19 cellular contexts compared by ENCODE assay signal in the genomic region with DNA sequence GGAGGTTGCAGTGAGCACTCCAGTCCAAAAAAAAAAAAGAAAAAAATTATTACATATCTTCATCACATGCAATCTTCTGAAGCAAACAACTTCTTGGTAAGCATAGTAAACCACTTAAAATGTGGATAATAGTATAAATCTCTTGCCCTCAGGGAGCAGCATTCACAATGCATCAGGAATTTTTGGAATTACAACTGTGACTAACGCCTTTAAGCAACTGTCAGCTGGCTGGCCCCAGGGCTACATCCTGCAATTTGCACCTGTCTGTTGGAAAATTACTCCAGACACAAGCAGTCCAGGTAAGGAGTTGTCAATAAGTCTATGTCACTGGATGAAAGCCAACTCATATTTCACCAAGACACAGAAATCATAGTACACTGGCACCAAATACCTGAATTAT. TPM values are rescaled to one million over a fixed set of nuclear protein-coding genes. Genes with fewer than 3 reads are reported as not detected.
DNase-seq lines count a peak whose midpoint lies in the region; ATAC-seq and TF ChIP-seq lines count a peak whose summit lies in the region.
"Had no signal": no experiment of that assay in that cellular context is flagged by ENCODE, and none has a peak within 500 bp of the region (broad histone marks: within the 10 kb centered on the region; RNA-seq: fewer than 3 reads in every experiment).

No MANE protein-coding gene starts in this region.

- H2BK12ac ChIP-seq in trophoblast cell (ENCODE audit: low read length), result no peak overlapping the region

- H3K4ac ChIP-seq in trophoblast cell (ENCODE audit: low read depth, low read length), result no peak overlapping the region

- H4K12ac ChIP-seq in trophoblast cell (ENCODE audit: low read depth, low read length), result no peak overlapping the region

- H2AK5ac ChIP-seq in trophoblast cell (ENCODE audit: low read length), result no peak overlapping the region

- no peaks in the 10 kb centered on the region for H3K36me3 Mint-ChIP-seq in activated CD4-positive, alpha-beta T cell treated with anti-CD3 and anti-CD28 coated beads, Interleukin-2, amount 10 ng/mL, durations not matched to agents 7 days and 5 days (ENCODE audit: low read depth)
- H3K36me3 Mint-ChIP-seq: CD4-positive, alpha-beta memory T cell; naive thymus-derived CD4-positive, alpha-beta T cell had no signal

- H3K4me2 ChIP-seq in GM23248 (ENCODE audit: unreplicated experiment), result no peak overlapping the region
- no peak overlapping the region for H3K4me2 ChIP-seq in OCI-LY7 (ENCODE audit: low read length)
- peak overlapping the region; percentile 80 for H3K4me2 ChIP-seq in trophoblast cell (ENCODE audit: low read length)

- H3K9me3 Mint-ChIP-seq in activated CD4-positive, alpha-beta T cell treated with anti-CD3 and anti-CD28 coated beads, Interleukin-2, amount 10 ng/mL, durations not matched to agents 7 days and 5 days, result no peaks in the 10 kb centered on the region
- H3K9me3 Mint-ChIP-seq: activated CD8-positive, alpha-beta T cell treated with anti-CD3 and anti-CD28 coated beads for 36 hours; activated T-helper 2 cell treated with anti-CD3 and anti-CD28 coated beads, Interferon-gamma antibody, Interleukin-2, Interleukin-4, amounts not matched to agents 10 μg/mL and 5 μg/mL and 100 μg/mL, durations not matched to agents 14 hours and 24 hours and 36 hours; CD4-positive, alpha-beta memory T cell; naive thymus-derived CD4-positive, alpha-beta T cell; stimulated activated naive CD8-positive, alpha-beta T cell treated with anti-CD3 and anti-CD28 coated beads, Interleukin-15, Interleukin-2, amounts not matched to agents 100 ng/mL and 50 ng/mL, for 24 hours had no signal

- no TSS peak for BruUV-seq in OCI-LY7 (replicated peaks; lab: Mats Ljungman, UMichigan)

- no peak overlapping the region for H3K27ac Mint-ChIP-seq in activated CD4-positive, alpha-beta T cell treated with anti-CD3 and anti-CD28 coated beads, Interleukin-2, amount 10 ng/mL, durations not matched to agents 7 days and 5 days
- H3K27ac Mint-ChIP-seq: activated CD8-positive, alpha-beta T cell treated with anti-CD3 and anti-CD28 coated beads for 36 hours; activated T-helper 2 cell treated with anti-CD3 and anti-CD28 coated beads, Interferon-gamma antibody, Interleukin-2, Interleukin-4, amounts not matched to agents 10 μg/mL and 5 μg/mL and 100 μg/mL, durations not matched to agents 14 hours and 24 hours and 36 hours; CD4-positive, alpha-beta memory T cell; stimulated activated naive CD8-positive, alpha-beta T cell treated with anti-CD3 and anti-CD28 coated beads, Interleukin-15, Interleukin-2, amounts not matched to agents 100 ng/mL and 50 ng/mL, for 24 hours had no signal

- in situ Hi-C loops in GM23248 (cut with MboI), result no loop called here

- H3K79me1 ChIP-seq in trophoblast cell (ENCODE audit: low read length), result peaks cover 45% of the 10 kb centered on the region

- ATAC-seq in left colon, result no peak
- ATAC-seq in GM21390 (IDR thresholded peaks at IDR 0.05; ENCODE audit: unreplicated experiment), result no peak
- no peak for ATAC-seq in GM18867 (IDR thresholded peaks at IDR 0.05; ENCODE audit: unreplicated experiment)
- ATAC-seq: activated CD8-positive, alpha-beta T cell treated with anti-CD3 and anti-CD28 coated beads for 36 hours; gastroesophageal sphincter; HCT116; naive thymus-derived CD4-positive, alpha-beta T cell had no signal

- H2AFZ ChIP-seq in GM23248, result no peak overlapping the region
- no peak overlapping the region for H2AFZ ChIP-seq in OCI-LY7 (ENCODE audit: low read length)
- H2AFZ ChIP-seq in trophoblast cell (ENCODE audit: insufficient read depth, low read length, poor library complexity), result no peak overlapping the region

- TF ChIP-seq CTCF in OCI-LY7 (conservative IDR thresholded peaks at IDR 0.05; ENCODE audit: low read length) (no peak), epithelial cell of esophagus (IDR thresholded peaks at IDR 0.05; ENCODE audit: insufficient read depth, low read depth, low read length, missing control alignments) (no peak)

- H3F3A ChIP-seq in GM23248 (ENCODE audit: insufficient read depth), result peaks cover 27% of the 10 kb centered on the region

- H3K4me3 ChIP-seq in GM23248, result no peak overlapping the region
- H3K4me3 ChIP-seq in OCI-LY7 (ENCODE audit: low read depth, low read length, poor library complexity, severe bottlenecking), result no peak overlapping the region
- H3K4me3 ChIP-seq in epithelial cell of esophagus (ENCODE audit: low read length), result no peak overlapping the region
- no peak overlapping the region for H3K4me3 ChIP-seq in trophoblast cell (ENCODE audit: low read depth, low read length)
- H3K4me3 ChIP-seq: gastroesophageal sphincter had no signal

- H2BK120ac ChIP-seq in trophoblast cell (ENCODE audit: insufficient read depth, low read length, poor library complexity), result peak overlapping the region; percentile 82

- H3K27me3 Mint-ChIP-seq in activated CD4-positive, alpha-beta T cell treated with anti-CD3 and anti-CD28 coated beads, Interleukin-2, amount 10 ng/mL, durations not matched to agents 7 days and 5 days, result peaks cover 17% of the 10 kb centered on the region

- POLR2A ChIA-PET in OCI-LY7 (lab: Charles Lee), result interaction anchor here (1.1 to 1.9 kb wide), 5 partner anchors 10 to 258 kb away, joined by 4 to 12 read pairs (median 5); a partner anchor contains a TSS
- POLR2A ChIA-PET in activated CD4-positive, alpha-beta T cell treated with anti-CD3 and anti-CD28 coated beads, Interleukin-2, amount 10 ng/mL, durations not matched to agents 7 days and 5 days (lab: Charles Lee), result interaction anchor here (0.6 kb wide), 1 partner anchor 500 kb away, joined by 3 read pairs; no protein-coding TSS in a partner anchor

- H3K9ac ChIP-seq in GM23248 (no peak overlapping the region), trophoblast cell (ENCODE audit: low read length) (no peak overlapping the region)

- CTCF ChIA-PET in OCI-LY7 (lab: Charles Lee; ENCODE audit: unreplicated experiment), result no interaction called here
- CTCF ChIA-PET in activated CD4-positive, alpha-beta T cell treated with anti-CD3 and anti-CD28 coated beads, Interleukin-2, amount 10 ng/mL, durations not matched to agents 7 days and 5 days (lab: Charles Lee), result interaction anchor here (1.3 to 10.6 kb wide), 3 partner anchors 32 to 250 kb away, joined by 3 to 91 read pairs (median 5); no protein-coding TSS in a partner anchor

- H4K91ac ChIP-seq in trophoblast cell (ENCODE audit: low read depth, low read length), result peak overlapping the region; percentile 100

- no peaks in the 10 kb centered on the region for H3K27me3 ChIP-seq in GM23248 (replicated peaks; ENCODE audit: insufficient read depth)
- H3K27me3 ChIP-seq in trophoblast cell (ENCODE audit: insufficient read depth, low read length), result no peaks in the 10 kb centered on the region
- H3K27me3 ChIP-seq: ascending aorta, gastroesophageal sphincter had no signal

- peaks cover 38% of the 10 kb centered on the region for H3K4me1 Mint-ChIP-seq in activated CD4-positive, alpha-beta T cell treated with anti-CD3 and anti-CD28 coated beads, Interleukin-2, amount 10 ng/mL, durations not matched to agents 7 days and 5 days

- WGBS in GM23248 (ENCODE audit: low coverage in 1 of 2, low lambda C conversion rate in 2 of 2, missing lambda C conversion rate in 2 of 2), 2 experiments, result 76 to 84% methylated on average over 1 of the region's 1 CpG
- no CpG with 5 or more reads among the region's 1 CpG for WGBS in trophoblast cell (ENCODE audit: extremely low coverage, insufficient coverage, insufficient read length)

- H3K4me1 ChIP-seq in GM23248 (ENCODE audit: insufficient read depth), result peaks cover 36% of the 10 kb centered on the region
- peaks cover 78% of the 10 kb centered on the region for H3K4me1 ChIP-seq in OCI-LY7 (ENCODE audit: insufficient read depth, low read length, poor library complexity, severe bottlenecking)
- peaks cover 34 to 40% of the 10 kb centered on the region in 2 experiments for H3K4me1 ChIP-seq in trophoblast cell (ENCODE audit: control insufficient read depth in 1 of 2, insufficient read depth in 2 of 2, low read length in 2 of 2)

- H2BK5ac ChIP-seq in trophoblast cell (ENCODE audit: low read depth, low read length, poor library complexity), result peak overlapping the region; percentile 99

- DNase-seq in GM23248, result peak; percentile 62
- DNase-seq in OCI-LY7 (ENCODE audit: low spot score), result no peak
- DNase-seq in epithelial cell of esophagus (ENCODE audit: low read depth), result peak; percentile 87
- peak; percentile 98 to 99 for DNase-seq in trophoblast cell
- no peak for DNase-seq in left colon
- no peak for DNase-seq in activated CD4-positive, alpha-beta T cell treated with anti-CD3 and anti-CD28 coated beads, Interleukin-2, amount 10 ng/mL, durations not matched to agents 7 days and 5 days
- DNase-seq: activated CD8-positive, alpha-beta T cell treated with anti-CD3 and anti-CD28 coated beads for 36 hours; CD4-positive, alpha-beta memory T cell; effector CD4-positive, alpha-beta T cell; naive thymus-derived CD4-positive, alpha-beta T cell; NCI-H1092; NCI-H510A treated with DMSO at 0.1 percent for 48 hours had no signal

- no peak overlapping the region for H3K18ac ChIP-seq in trophoblast cell (ENCODE audit: low read length)

- H4K20me1 ChIP-seq in GM23248 (ENCODE audit: insufficient read depth) (no peaks in the 10 kb centered on the region), OCI-LY7 (ENCODE audit: insufficient read depth, low read length) (no peaks in the 10 kb centered on the region)

- H3K79me2 ChIP-seq in GM23248 (ENCODE audit: insufficient read depth), result no peaks in the 10 kb centered on the region
- no peaks in the 10 kb centered on the region for H3K79me2 ChIP-seq in OCI-LY7 (ENCODE audit: insufficient read depth, low read depth, low read length)
- peaks cover 11% of the 10 kb centered on the region for H3K79me2 ChIP-seq in trophoblast cell (ENCODE audit: control insufficient read depth, insufficient read depth, low read length, poor library complexity)

- H3K4me3 Mint-ChIP-seq in activated CD4-positive, alpha-beta T cell treated with anti-CD3 and anti-CD28 coated beads, Interleukin-2, amount 10 ng/mL, durations not matched to agents 7 days and 5 days, result no peak overlapping the region
- H3K4me3 Mint-ChIP-seq: activated CD8-positive, alpha-beta T cell treated with anti-CD3 and anti-CD28 coated beads for 36 hours; stimulated activated naive CD8-positive, alpha-beta T cell treated with anti-CD3 and anti-CD28 coated beads, Interleukin-15, Interleukin-2, amounts not matched to agents 100 ng/mL and 50 ng/mL, for 24 hours had no signal

- H3K9me3 ChIP-seq in GM23248 (ENCODE audit: low read depth), result no peaks in the 10 kb centered on the region
- H3K9me3 ChIP-seq in OCI-LY7 (ENCODE audit: low read length), result no peaks in the 10 kb centered on the region
- H3K9me3 ChIP-seq in trophoblast cell (ENCODE audit: insufficient read depth, low read depth, low read length), result no peaks in the 10 kb centered on the region
- H3K9me3 ChIP-seq: ascending aorta, gastroesophageal sphincter had no signal

- no peaks in the 10 kb centered on the region for H3K9me2 ChIP-seq in GM23248 (ENCODE audit: insufficient read depth)
- H3K9me2 ChIP-seq in OCI-LY7 (ENCODE audit: insufficient read depth, low read length), result no peaks in the 10 kb centered on the region

- no peak overlapping the region for H4K8ac ChIP-seq in trophoblast cell (ENCODE audit: low read depth, low read length)

- intact Hi-C loops in OCI-LY7 (cut with micrococcal nuclease; ENCODE audit: unreplicated experiment), result loop anchor here (2.0 to 5.0 kb wide), 2 partner anchors 52 to 434 kb away; a partner anchor contains a TSS
- intact Hi-C loops in left colon (cut with DNase I, micrococcal nuclease), result loop anchor here in 1 of 2 donors (10.0 kb wide), 1 partner anchor 266 kb away; no protein-coding TSS in a partner anchor

- H3K36me3 ChIP-seq in GM23248 (ENCODE audit: low read depth) (no peaks in the 10 kb centered on the region), OCI-LY7 (ENCODE audit: insufficient read depth, low read length) (no peaks in the 10 kb centered on the region), trophoblast cell (ENCODE audit: control insufficient read depth in 1 of 2, insufficient read depth in 2 of 2, low read length in 2 of 2) (no peaks in the 10 kb centered on the region)
- H3K36me3 ChIP-seq: ascending aorta, gastroesophageal sphincter had no signal

- H3K14ac ChIP-seq in trophoblast cell (ENCODE audit: low read length), result no peak overlapping the region

- no peak overlapping the region for H3K23ac ChIP-seq in trophoblast cell (ENCODE audit: low read length)

- H3K27ac ChIP-seq in GM23248, result no peak overlapping the region
- H3K27ac ChIP-seq in OCI-LY7 (ENCODE audit: low read depth, low read length, poor library complexity, severe bottlenecking), result peak overlapping the region; percentile 17
- H3K27ac ChIP-seq in trophoblast cell (ENCODE audit: low read depth, low read length), result peak overlapping the region; percentile 98
- H3K27ac ChIP-seq: gastroesophageal sphincter had no signal

RNA-seq across cellular contexts. Expression of a gene that starts 5.5 kb away (rescaled TPM):
- 0.65 and 0.89 TPM in 2 replicates for total RNA-seq in GM23248 (2014; rRNA removed; shearing (Covaris generic))
- 0.63 and 1.7 TPM in 2 replicates for polyA plus RNA-seq in GM23248 (2016; fragmentation: Nextera tagmentation; extraction: Ambion mirVana)
- total RNA-seq in OCI-LY7 (2014; rRNA removed; shearing (Covaris generic)), result 30.6 and 32.7 TPM in 2 replicates
- total RNA-seq in OCI-LY7 (2022), result 50.0 and 59.2 TPM in 2 replicates
- 44.4 and 49.4 TPM in 2 replicates for polyA plus RNA-seq in trophoblast cell (2013)
- total RNA-seq in left colon, result 10 to 100 TPM in 1 of 2 donors, 1 to 10 TPM in 1; 8.4 to 17.4 TPM
- total RNA-seq in activated CD4-positive, alpha-beta T cell treated with anti-CD3 and anti-CD28 coated beads, Interleukin-2, amount 10 ng/mL, durations not matched to agents 7 days and 5 days, result under 1 TPM; 0.25 to 0.69 TPM
- total RNA-seq: activated T-helper 2 cell treated with anti-CD3 and anti-CD28 coated beads, Interferon-gamma antibody, Interleukin-2, Interleukin-4, amounts not matched to agents 10 μg/mL and 5 μg/mL and 100 μg/mL, durations not matched to agents 14 hours and 24 hours and 36 hours had no signal

RNA-seq across cellular contexts. Expression of a gene that starts 9.0 kb away (rescaled TPM):
- 44.3 and 96.6 TPM in 2 replicates for total RNA-seq in GM23248 (2014; rRNA removed; shearing (Covaris generic))
- 208 and 230 TPM in 2 replicates for polyA plus RNA-seq in GM23248 (2016; fragmentation: Nextera tagmentation; extraction: Ambion mirVana)
- total RNA-seq in OCI-LY7 (2014; rRNA removed; shearing (Covaris generic)), result 100 and 126 TPM in 2 replicates
- 164 and 181 TPM in 2 replicates for total RNA-seq in OCI-LY7 (2022)
- 216 and 219 TPM in 2 replicates for polyA plus RNA-seq in trophoblast cell (2013)
- total RNA-seq in left colon, result 10 to 100 TPM; 64.5 to 81.0 TPM
- total RNA-seq in activated CD4-positive, alpha-beta T cell treated with anti-CD3 and anti-CD28 coated beads, Interleukin-2, amount 10 ng/mL, durations not matched to agents 7 days and 5 days, result 100 to 1,000 TPM; 101 to 112 TPM

RNA-seq across cellular contexts. Expression of a gene that starts 15.7 kb away (rescaled TPM):
- 450 and 475 TPM in 2 replicates for total RNA-seq in GM23248 (2014; rRNA removed; shearing (Covaris generic))
- polyA plus RNA-seq in GM23248 (2016; fragmentation: Nextera tagmentation; extraction: Ambion mirVana), result 50.1 and 50.8 TPM in 2 replicates
- 2.8 TPM in 2 replicates for total RNA-seq in OCI-LY7 (2014; rRNA removed; shearing (Covaris generic))
- total RNA-seq in OCI-LY7 (2022), result 9.0 and 11.9 TPM in 2 replicates
- 1,258 and 1,302 TPM in 2 replicates for polyA plus RNA-seq in trophoblast cell (2013)
- total RNA-seq in left colon, result 100 to 1,000 TPM in 1 of 2 donors, 10 to 100 TPM in 1; 83.0 to 101 TPM
- total RNA-seq in activated CD4-positive, alpha-beta T cell treated with anti-CD3 and anti-CD28 coated beads, Interleukin-2, amount 10 ng/mL, durations not matched to agents 7 days and 5 days, result 1 to 10 TPM; 1.8 to 2.1 TPM
- polyA plus RNA-seq: CD4-positive, alpha-beta memory T cell; naive thymus-derived CD4-positive, alpha-beta T cell had no signal

RNA-seq across cellular contexts. Expression of a gene that starts 50.8 kb away (rescaled TPM):
- total RNA-seq in GM23248 (2014; rRNA removed; shearing (Covaris generic)), result 202 and 253 TPM in 2 replicates
- polyA plus RNA-seq in GM23248 (2016; fragmentation: Nextera tagmentation; extraction: Ambion mirVana), result 159 and 161 TPM in 2 replicates
- total RNA-seq in OCI-LY7 (2014; rRNA removed; shearing (Covaris generic)), result 19.0 and 25.5 TPM in 2 replicates
- total RNA-seq in OCI-LY7 (2022), result 53.3 and 55.1 TPM in 2 replicates
- 32.8 and 36.9 TPM in 2 replicates for polyA plus RNA-seq in trophoblast cell (2013)
- total RNA-seq in left colon, result 100 to 1,000 TPM; 263 to 308 TPM
- 10 to 100 TPM; 60.0 to 63.5 TPM for total RNA-seq in activated CD4-positive, alpha-beta T cell treated with anti-CD3 and anti-CD28 coated beads, Interleukin-2, amount 10 ng/mL, durations not matched to agents 7 days and 5 days

RNA-seq across cellular contexts. Expression of a gene that starts 54.2 kb away (rescaled TPM):
- 59.1 and 78.6 TPM in 2 replicates for total RNA-seq in GM23248 (2014; rRNA removed; shearing (Covaris generic))
- polyA plus RNA-seq in GM23248 (2016; fragmentation: Nextera tagmentation; extraction: Ambion mirVana), result 48.1 and 48.8 TPM in 2 replicates
- 128 and 153 TPM in 2 replicates for total RNA-seq in OCI-LY7 (2014; rRNA removed; shearing (Covaris generic))
- 141 and 150 TPM in 2 replicates for total RNA-seq in OCI-LY7 (2022)
- 77.7 and 78.2 TPM in 2 replicates for polyA plus RNA-seq in trophoblast cell (2013)
- total RNA-seq in left colon, result 100 to 1,000 TPM in 1 of 2 donors, 10 to 100 TPM in 1; 81.7 to 125 TPM
- total RNA-seq in activated CD4-positive, alpha-beta T cell treated with anti-CD3 and anti-CD28 coated beads, Interleukin-2, amount 10 ng/mL, durations not matched to agents 7 days and 5 days, result 100 to 1,000 TPM; 122 to 141 TPM

Comparison
In these comparisons a context has a peak if more than half of its experiments do, and no peak if none do; other contexts are left out.
1. DNase-seq: peak in GM23248 (single experiment), epithelial cell of esophagus (single experiment) and trophoblast cell (2 of 2); none in OCI-LY7 (single experiment), left colon (0 of 2) and activated CD4-positive, alpha-beta T cell treated with anti-CD3 and anti-CD28 coated beads, Interleukin-2, amount 10 ng/mL, durations not matched to agents 7 days and 5 days (single experiment).
2. RNA of a gene that starts 15.7 kb away (total RNA-seq): 450 to 475 TPM in GM23248 and 83.0 to 101 TPM in left colon; 2.8 to 11.9 TPM in OCI-LY7 and 1.8 to 2.1 TPM in activated CD4-positive, alpha-beta T cell treated with anti-CD3 and anti-CD28 coated beads, Interleukin-2, amount 10 ng/mL, durations not matched to agents 7 days and 5 days; every median in the first group is over 4 times any median in the second.